Comparison of ENCODE assay signal across 17 cellular contexts in genomic region chr3:7484636-7485035, GRCh38.
"Had no signal": no experiment of that assay in that cellular context is flagged by ENCODE, and none has a peak within 500 bp of the region (broad histone marks: within the 10 kb centered on the region; RNA-seq: fewer than 3 reads in every experiment).

No MANE protein-coding gene starts in this region.

- H3K4me3 Mint-ChIP-seq: activated CD8-positive, alpha-beta T cell treated with anti-CD3 and anti-CD28 coated beads for 36 hours; activated naive CD8-positive, alpha-beta T cell treated with anti-CD3 and anti-CD28 coated beads, Interleukin-2, amount 10 ng/mL, durations not matched to agents 7 days and 5 days; activated T-cell treated with anti-CD3 and anti-CD28 coated beads, Interleukin-2, amount 50 U/mL, for 72 hours; central memory CD8-positive, alpha-beta T cell; endodermal cell; mesothelial cell of epicardium had no signal

- ATAC-seq: activated CD8-positive, alpha-beta T cell treated with anti-CD3 and anti-CD28 coated beads for 36 hours; activated T-cell treated with anti-CD3 and anti-CD28 coated beads, Interleukin-2, amount 50 U/mL, for 72 hours; heart right ventricle had no signal

- H3K36me3 Mint-ChIP-seq: activated naive CD8-positive, alpha-beta T cell treated with anti-CD3 and anti-CD28 coated beads, Interleukin-2, amount 10 ng/mL, durations not matched to agents 7 days and 5 days; mesothelial cell of epicardium had no signal

- H3K4me1 Mint-ChIP-seq: activated naive CD8-positive, alpha-beta T cell treated with anti-CD3 and anti-CD28 coated beads, Interleukin-2, amount 10 ng/mL, durations not matched to agents 7 days and 5 days; central memory CD8-positive, alpha-beta T cell; endodermal cell; mesothelial cell of epicardium had no signal

- H3K4me1 ChIP-seq: esophagus muscularis mucosa, heart right ventricle, right atrium auricular region, thyroid gland, vagina had no signal

- H3K27me3 Mint-ChIP-seq: activated CD8-positive, alpha-beta T cell treated with anti-CD3 and anti-CD28 coated beads for 36 hours; activated naive CD8-positive, alpha-beta T cell treated with anti-CD3 and anti-CD28 coated beads, Interleukin-2, amount 10 ng/mL, durations not matched to agents 7 days and 5 days; central memory CD8-positive, alpha-beta T cell had no signal

- FAIRE-seq: frontal cortex, kidney had no signal

- DNase-seq: activated CD4-positive, alpha-beta T cell treated with anti-CD3 and anti-CD28 coated beads for 4 hours; activated CD8-positive, alpha-beta memory T cell treated with anti-CD3 and anti-CD28 coated beads, Interleukin-2, amount 50 U/mL, for 4 hours; activated CD8-positive, alpha-beta T cell treated with anti-CD3 and anti-CD28 coated beads for 36 hours; activated naive CD8-positive, alpha-beta T cell treated with anti-CD3 and anti-CD28 coated beads, Interleukin-2, amount 10 ng/mL, durations not matched to agents 7 days and 5 days; activated T-cell treated with anti-CD3 and anti-CD28 coated beads, Interleukin-2, amount 50 U/mL, for 72 hours; endodermal cell; heart right ventricle; kidney; thyroid gland had no signal

- H3K9me3 Mint-ChIP-seq: activated CD8-positive, alpha-beta T cell treated with anti-CD3 and anti-CD28 coated beads for 36 hours; activated naive CD8-positive, alpha-beta T cell treated with anti-CD3 and anti-CD28 coated beads, Interleukin-2, amount 10 ng/mL, durations not matched to agents 7 days and 5 days had no signal

- H3K4me3 ChIP-seq: esophagus muscularis mucosa, heart right ventricle, right atrium auricular region, skin epidermis, thyroid gland, vagina had no signal

- H3K36me3 ChIP-seq: esophagus muscularis mucosa, heart right ventricle, right atrium auricular region, thyroid gland, vagina had no signal

- H3K27ac ChIP-seq: esophagus muscularis mucosa, heart right ventricle, right atrium auricular region, skin epidermis, thyroid gland, vagina, VCaP had no signal

- H3K27me3 ChIP-seq: esophagus muscularis mucosa, heart right ventricle, right atrium auricular region, thyroid gland, vagina had no signal

- H3K27ac Mint-ChIP-seq: activated CD8-positive, alpha-beta T cell treated with anti-CD3 and anti-CD28 coated beads for 36 hours; activated naive CD8-positive, alpha-beta T cell treated with anti-CD3 and anti-CD28 coated beads, Interleukin-2, amount 10 ng/mL, durations not matched to agents 7 days and 5 days; activated T-cell treated with anti-CD3 and anti-CD28 coated beads, Interleukin-2, amount 50 U/mL, for 72 hours; endodermal cell; mesothelial cell of epicardium had no signal
